ENCODE assay signal across 8 cellular contexts in genomic region chr16:83215417-83216001, GRCh38.
DNase-seq lines count a peak whose midpoint lies in the region; ATAC-seq and TF ChIP-seq lines count a peak whose summit lies in the region.

No MANE protein-coding gene starts in this region.

- TF ChIP-seq CTCF in fibroblast of the aortic adventitia (IDR thresholded peaks at IDR 0.05; ENCODE audit: insufficient read depth, low read length): peak; percentile 84

- peak; percentile 54 for DNase-seq in ELR (ENCODE audit: low read depth)
- peak; percentile 35 for DNase-seq in LHCN-M2 (ENCODE audit: low read depth)
- peak; percentile 64 for DNase-seq in activated CD8-positive, alpha-beta T cell treated with anti-CD3 and anti-CD28 coated beads, Interleukin-2, amount 10 ng/mL, durations not matched to agents 7 days and 5 days
- DNase-seq in fibroblast of the aortic adventitia (ENCODE audit: low read depth): peak; percentile 34
- peak; percentile 64 for DNase-seq in stimulated activated CD4-positive, alpha-beta T cell treated with anti-CD3 and anti-CD28 coated beads, Interleukin-15, amount 100 ng/mL, for 24 hours
- DNase-seq in NCI-H146 (lab: John Stamatoyannopoulos, UW): no peak
- no peak for DNase-seq in NCI-H446 treated with DMSO at 0.1 percent for 48 hours (lab: John Stamatoyannopoulos, UW)

- no peak overlapping the region for H3K4me3 Mint-ChIP-seq in activated CD8-positive, alpha-beta T cell treated with anti-CD3 and anti-CD28 coated beads, Interleukin-2, amount 10 ng/mL, durations not matched to agents 7 days and 5 days

- no peak overlapping the region for H3K4me3 ChIP-seq in fibroblast of the aortic adventitia (ENCODE audit: low read depth, low read length)

- H3K27ac Mint-ChIP-seq in activated CD8-positive, alpha-beta T cell treated with anti-CD3 and anti-CD28 coated beads, Interleukin-2, amount 10 ng/mL, durations not matched to agents 7 days and 5 days: no peak overlapping the region

- ATAC-seq in activated CD8-positive, alpha-beta T cell treated with anti-CD3 and anti-CD28 coated beads, Interleukin-2, amount 10 ng/mL, durations not matched to agents 7 days and 5 days: peak; percentile 67
- no peak for ATAC-seq in GM18870 (IDR thresholded peaks at IDR 0.05; ENCODE audit: unreplicated experiment)

- no peaks in the 10 kb centered on the region for H3K36me3 Mint-ChIP-seq in activated CD8-positive, alpha-beta T cell treated with anti-CD3 and anti-CD28 coated beads, Interleukin-2, amount 10 ng/mL, durations not matched to agents 7 days and 5 days (ENCODE audit: low read depth)

- no peaks in the 10 kb centered on the region for H3K27me3 Mint-ChIP-seq in activated CD8-positive, alpha-beta T cell treated with anti-CD3 and anti-CD28 coated beads, Interleukin-2, amount 10 ng/mL, durations not matched to agents 7 days and 5 days (ENCODE audit: low read depth)

- no peaks in the 10 kb centered on the region for H3K4me1 Mint-ChIP-seq in activated CD8-positive, alpha-beta T cell treated with anti-CD3 and anti-CD28 coated beads, Interleukin-2, amount 10 ng/mL, durations not matched to agents 7 days and 5 days (ENCODE audit: low read depth)

- H3K9me3 Mint-ChIP-seq in activated CD8-positive, alpha-beta T cell treated with anti-CD3 and anti-CD28 coated beads, Interleukin-2, amount 10 ng/mL, durations not matched to agents 7 days and 5 days (ENCODE audit: insufficient read depth): peaks cover 5% of the 10 kb centered on the region

- CTCF ChIA-PET in activated CD8-positive, alpha-beta T cell treated with anti-CD3 and anti-CD28 coated beads, Interleukin-2, amount 10 ng/mL, durations not matched to agents 7 days and 5 days (lab: Charles Lee): interaction anchor here (0.6 to 3.0 kb wide), 6 partner anchors 19 to 951 kb away, joined by 3 to 17 read pairs (median 4); no protein-coding TSS in a partner anchor

- POLR2A ChIA-PET in activated CD8-positive, alpha-beta T cell treated with anti-CD3 and anti-CD28 coated beads, Interleukin-2, amount 10 ng/mL, durations not matched to agents 7 days and 5 days (lab: Charles Lee): no interaction called here

Comparison
In these comparisons a context has a peak if more than half of its experiments do, and no peak if none do; other contexts are left out.
1. DNase-seq: peak in ELR (single experiment), LHCN-M2 (single experiment), activated CD8-positive, alpha-beta T cell treated with anti-CD3 and anti-CD28 coated beads, Interleukin-2, amount 10 ng/mL, durations not matched to agents 7 days and 5 days (single experiment), fibroblast of the aortic adventitia (single experiment) and stimulated activated CD4-positive, alpha-beta T cell treated with anti-CD3 and anti-CD28 coated beads, Interleukin-15, amount 100 ng/mL, for 24 hours (single experiment); none in NCI-H146 (single experiment) and NCI-H446 treated with DMSO at 0.1 percent for 48 hours (single experiment).